ENCODE assay signal across 25 cellular contexts in genomic region chr12:124980098-124980892, GRCh38. TPM values are rescaled to one million over a fixed set of nuclear protein-coding genes. Genes with fewer than 3 reads are reported as not detected.
DNase-seq lines count a peak whose midpoint lies in the region; ATAC-seq, FAIRE-seq and TF ChIP-seq lines count a peak whose summit lies in the region.
"Had no signal": no experiment of that assay in that cellular context is flagged by ENCODE, and none has a peak within 500 bp of the region (broad histone marks: within the 10 kb centered on the region; RNA-seq: fewer than 3 reads in every experiment).

No MANE protein-coding gene starts in this region.

- no CpG with 5 or more reads among the region's 41 CpGs for WGBS in H9 (ENCODE audit: extremely low coverage, insufficient read length, low lambda C conversion rate)
- 95% methylated on average over 30 of the region's 41 CpGs; no CpG with 5 or more reads in 1 of the 2 experiments for WGBS in H1 (ENCODE audit: extremely low coverage in 1 of 2, insufficient coverage in 1 of 2, insufficient read length in 1 of 2, insufficient replicate concordance in 2 of 2, low coverage in 1 of 2, low lambda C conversion rate in 2 of 2, missing lambda C conversion rate in 1 of 2), 2 experiments
- no CpG with 5 or more reads among the region's 41 CpGs for WGBS in neuronal stem cell (ENCODE audit: extremely low coverage in 2 of 2, insufficient read length in 2 of 2, insufficient replicate concordance in 1 of 2), 2 donors

- DNase-seq in D341Med (ENCODE audit: low spot score), result peak; percentile 29
- peak; percentile 30 for DNase-seq in H9
- DNase-seq in H1 (ENCODE audit: low read depth in 1 of 2, low spot score in 2 of 2), result no peak
- no peak for DNase-seq in neuronal stem cell (ENCODE audit: low spot score)
- no peak for DNase-seq in NCI-H187 treated with DMSO at 0.1 percent for 48 hours (lab: John Stamatoyannopoulos, UW)
- DNase-seq in MV-4-11 (lab: John Stamatoyannopoulos, UW), result no peak
- DNase-seq: Caco-2; CD8-positive, alpha-beta T cell; DMS 273 treated with DMSO at 0.1 percent for 48 hours; DMS79; EL; GDM1; HCEC 1CT; KG1; MG63; NCI-H2029 treated with DMSO at 0.1 percent for 48 hours; NCI-H2227 treated with DMSO at 0.1 percent for 48 hours; NCI-H69 had no signal

- CTCF ChIA-PET in H1 (lab: Charles Lee; ENCODE audit: partially characterized antibody), result interaction anchor here (1.4 to 2.5 kb wide), 3 partner anchors 40 to 143 kb away, joined by 3 to 7 read pairs (median 6); no protein-coding TSS in a partner anchor

- H3K79me2 ChIP-seq in H9 (ENCODE audit: insufficient read depth, low read length) (peaks cover 2% of the 10 kb centered on the region; the same call in 1 of the 2 replicates), H1 (ENCODE audit: control insufficient read depth in 1 of 2, insufficient read depth in 2 of 2, low read length in 2 of 2) (no peaks in the 10 kb centered on the region; a peak in 1 of 4 replicates)

- no peak overlapping the region for H3K4me3 Mint-ChIP-seq in H9
- H3K4me3 Mint-ChIP-seq: B cell; CD8-positive, alpha-beta T cell; GM23338 had no signal

- H3K79me1 ChIP-seq in H9 (ENCODE audit: insufficient read depth, low read depth, low read length, poor library complexity, severe bottlenecking) (no peaks in the 10 kb centered on the region), H1 (ENCODE audit: low read depth, low read length) (no peaks in the 10 kb centered on the region; the same call in 1 of the 2 replicates), neuronal stem cell (ENCODE audit: low read depth, low read length) (peaks cover 2% of the 10 kb centered on the region)

- no peak for TF ChIP-seq RAD21 in H1 (IDR thresholded peaks at IDR 0.05 in 1 of 2, conservative IDR thresholded peaks at IDR 0.05 in 1 of 2; ENCODE audit: low read depth in 2 of 2, low read length in 2 of 2)

- H3K27ac Mint-ChIP-seq in H9, result no peak overlapping the region; a peak in 1 of 7 replicates
- H3K27ac Mint-ChIP-seq: B cell, GM23338 had no signal

- H3K36me3 Mint-ChIP-seq in H9 (ENCODE audit: insufficient read depth in 1 of 3, low read depth in 3 of 3), result peaks cover 42 to 85% (median 75%) of the 10 kb centered on the region in 3 experiments; a peak in 6 of 7 replicates

- H3K4ac ChIP-seq in H9 (ENCODE audit: low read depth, low read length), result no peak overlapping the region
- H3K4ac ChIP-seq in H1 (replicated peaks; ENCODE audit: insufficient read length, low read depth, low read length), result no peak overlapping the region
- H3K4ac ChIP-seq in neuronal stem cell (ENCODE audit: low read length), result peak overlapping the region; percentile 66

- H4K5ac ChIP-seq in H9 (ENCODE audit: insufficient read length, low read depth, low read length) (no peak overlapping the region), H1 (ENCODE audit: insufficient read length, low read depth, low read length) (no peak overlapping the region)

- H3K4me3 ChIP-seq in H1 (ENCODE audit: extremely low read depth in 1 of 4, insufficient read depth in 2 of 4, low read depth in 3 of 4, low read length in 4 of 4), result no peak overlapping the region
- H3K4me3 ChIP-seq in neuronal stem cell (ENCODE audit: low read length in 2 of 2), result no peak overlapping the region
- H3K4me3 ChIP-seq: GM12878, GM23338, MG63, SJSA1 had no signal

- H3K23ac ChIP-seq in H9 (ENCODE audit: insufficient read length, low read depth, low read length), result no peak overlapping the region
- no peak overlapping the region for H3K23ac ChIP-seq in H1 (ENCODE audit: insufficient read length)
- peak overlapping the region; percentile 31 for H3K23ac ChIP-seq in neuronal stem cell (ENCODE audit: low read depth, low read length, poor library complexity)

- H2AK5ac ChIP-seq in H9 (ENCODE audit: insufficient read length, low read length), result no peak overlapping the region
- H2AK5ac ChIP-seq in H1 (ENCODE audit: low read depth, low read length), result no peak overlapping the region
- H2AK5ac ChIP-seq in neuronal stem cell (ENCODE audit: low read depth, low read length), result no peak overlapping the region

- H3K14ac ChIP-seq in H9 (ENCODE audit: insufficient read depth, low read length) (no peak overlapping the region), H1 (ENCODE audit: insufficient read length) (no peak overlapping the region), neuronal stem cell (ENCODE audit: low read length) (no peak overlapping the region)

- H2BK120ac ChIP-seq in H9 (ENCODE audit: low read depth, low read length, poor library complexity, severe bottlenecking), result no peak overlapping the region
- H2BK120ac ChIP-seq in H1 (replicated peaks; ENCODE audit: low read depth, low read length), result no peak overlapping the region
- H2BK120ac ChIP-seq in neuronal stem cell (ENCODE audit: low read depth, low read length), result no peak overlapping the region

- H3K9me3 ChIP-seq in H9 (ENCODE audit: control insufficient read depth, low read depth, low read length) (no peaks in the 10 kb centered on the region), H1 (ENCODE audit: insufficient read depth in 2 of 2, low read depth in 1 of 2, low read length in 1 of 2) (no peaks in the 10 kb centered on the region), neuronal stem cell (replicated peaks in 1 of 2; ENCODE audit: control insufficient read depth in 2 of 2, insufficient read depth in 1 of 2, low read depth in 1 of 2, low read length in 2 of 2) (peaks cover 0 to 2% of the 10 kb centered on the region in 2 donors)
- H3K9me3 ChIP-seq: Caco-2, MG63, SJSA1 had no signal

- H3K27me3 Mint-ChIP-seq in H9 (ENCODE audit: low read depth), result no peaks in the 10 kb centered on the region
- H3K27me3 Mint-ChIP-seq: B cell had no signal

- H3K9ac ChIP-seq in H9 (ENCODE audit: extremely low read depth, insufficient read length, low read length) (no peak overlapping the region), H1 (replicated peaks in 1 of 4; ENCODE audit: extremely low read depth in 1 of 4, low read depth in 3 of 4, low read length in 3 of 4) (no peak overlapping the region), neuronal stem cell (ENCODE audit: low read depth, low read length, poor library complexity) (no peak overlapping the region)

- H2BK15ac ChIP-seq in H9 (ENCODE audit: low read depth, low read length) (no peak overlapping the region), H1 (ENCODE audit: low read length) (no peak overlapping the region), neuronal stem cell (ENCODE audit: low read length) (no peak overlapping the region)

- H3K27ac ChIP-seq in H9 (ENCODE audit: insufficient read length, low read depth, low read length) (no peak overlapping the region), H1 (ENCODE audit: low read depth, low read length) (no peak overlapping the region), neuronal stem cell (replicated peaks; ENCODE audit: low read length) (no peak overlapping the region)
- H3K27ac ChIP-seq: C4-2B, SJSA1 had no signal

- ATAC-seq in HG02981 (IDR thresholded peaks at IDR 0.05; ENCODE audit: unreplicated experiment), result no peak
- ATAC-seq: CD8-positive, alpha-beta T cell had no signal

- H3K23me2 ChIP-seq in H9 (ENCODE audit: insufficient read length, low read depth, low read length, poor library complexity, severe bottlenecking) (no peaks in the 10 kb centered on the region), H1 (ENCODE audit: low read depth, low read length) (no peaks in the 10 kb centered on the region)

- TF ChIP-seq EP300 in H1 (IDR thresholded peaks at IDR 0.05; ENCODE audit: borderline replicate concordance in 1 of 2, low read depth in 2 of 2, low read length in 2 of 2), result no peak

- no peak overlapping the region for H2BK20ac ChIP-seq in H9 (ENCODE audit: low read depth, low read length, poor library complexity, severe bottlenecking)
- no peak overlapping the region for H2BK20ac ChIP-seq in H1 (ENCODE audit: low read length)

- H2BK5ac ChIP-seq in H9 (ENCODE audit: insufficient read length, low read length) (no peak overlapping the region), H1 (ENCODE audit: low read depth, low read length) (no peak overlapping the region), neuronal stem cell (ENCODE audit: low read length) (no peak overlapping the region)

- no peaks in the 10 kb centered on the region for H3K9me3 Mint-ChIP-seq in H9
- H3K9me3 Mint-ChIP-seq: CD8-positive, alpha-beta T cell; GM23338 had no signal

- POLR2A ChIA-PET in H1 (lab: Charles Lee; ENCODE audit: partially characterized antibody), result interaction anchor here (1.1 to 2.1 kb wide), 4 partner anchors 11 to 88 kb away, joined by 3 to 8 read pairs (median 4); no protein-coding TSS in a partner anchor

- H4K20me1 ChIP-seq in H9 (ENCODE audit: control insufficient read depth, insufficient read depth, insufficient read length), result no peaks in the 10 kb centered on the region
- H4K20me1 ChIP-seq in H1 (replicated peaks in 1 of 2; ENCODE audit: control insufficient read depth in 1 of 2, insufficient read depth in 2 of 2, low read length in 2 of 2), result peaks cover 3 to 12% of the 10 kb centered on the region in 2 experiments

- H3K18ac ChIP-seq in H9 (ENCODE audit: insufficient read length, low read depth, low read length) (no peak overlapping the region), H1 (ENCODE audit: extremely low read depth, low read length) (no peak overlapping the region), neuronal stem cell (ENCODE audit: low read length) (no peak overlapping the region)

- no peak overlapping the region for H3K56ac ChIP-seq in H9 (ENCODE audit: insufficient read length, low read depth, low read length)
- no peak overlapping the region for H3K56ac ChIP-seq in H1 (replicated peaks; ENCODE audit: insufficient read length, low read depth, low read length)

- H3T11ph ChIP-seq in H9 (ENCODE audit: low read length), result no peak overlapping the region

- no peak for TF ChIP-seq POLR2A in H1 (IDR thresholded peaks at IDR 0.05; ENCODE audit: control extremely low read depth in 1 of 2, low read depth in 2 of 2, low read length in 2 of 2)

- FAIRE-seq in H1 (lab: Jason Lieb, UNC), result no peak
- FAIRE-seq: RCC 7860 had no signal

- peaks cover 38 to 69% (median 55%) of the 10 kb centered on the region in 4 experiments for H3K36me3 ChIP-seq in H1 (ENCODE audit: control insufficient read depth in 2 of 4, insufficient read depth in 4 of 4, low read length in 3 of 4)
- H3K36me3 ChIP-seq in neuronal stem cell (replicated peaks in 1 of 2; ENCODE audit: control insufficient read depth in 2 of 2, insufficient read depth in 2 of 2, low read length in 2 of 2), result peaks cover 43 to 85% of the 10 kb centered on the region in 2 donors

- H4K8ac ChIP-seq in H9 (replicated peaks; ENCODE audit: insufficient read length, low read depth, low read length) (no peak overlapping the region), H1 (ENCODE audit: extremely low read depth, insufficient read depth, low read length) (no peak overlapping the region), neuronal stem cell (ENCODE audit: low read depth, low read length) (no peak overlapping the region)

- no peak overlapping the region for H2BK12ac ChIP-seq in H9 (ENCODE audit: insufficient read length, low read depth, low read length)
- no peak overlapping the region for H2BK12ac ChIP-seq in H1 (ENCODE audit: low read depth, low read length)
- no peak overlapping the region for H2BK12ac ChIP-seq in neuronal stem cell (ENCODE audit: low read length)

- H3K4me1 Mint-ChIP-seq in H9, result no peaks in the 10 kb centered on the region
- H3K4me1 Mint-ChIP-seq: GM23338 had no signal

- TF ChIP-seq CTCF in H9 (conservative IDR thresholded peaks at IDR 0.05) (no peak), H1 (IDR thresholded peaks at IDR 0.05; ENCODE audit: control extremely low read depth in 1 of 3, insufficient read depth in 1 of 3, low read depth in 1 of 3, low read length in 3 of 3) (no peak)

- H2AFZ ChIP-seq in H9 (ENCODE audit: low read length) (no peak overlapping the region), H1 (ENCODE audit: low read length) (no peak overlapping the region), neuronal stem cell (ENCODE audit: low read length) (no peak overlapping the region)
- H2AFZ ChIP-seq: GM23338 had no signal

- no peak overlapping the region for H4K91ac ChIP-seq in H9 (ENCODE audit: insufficient read length, low read depth, low read length)
- H4K91ac ChIP-seq in H1 (replicated peaks; ENCODE audit: insufficient read length, low read length), result no peak overlapping the region
- H4K91ac ChIP-seq in neuronal stem cell (ENCODE audit: low read depth, low read length, poor library complexity), result no peak overlapping the region

- H3K27me3 ChIP-seq in H9 (ENCODE audit: insufficient read depth, low read length) (no peaks in the 10 kb centered on the region), H1 (replicated peaks in 1 of 4; ENCODE audit: control insufficient read depth in 3 of 4, extremely low read depth in 1 of 4, insufficient read depth in 3 of 4, low read length in 3 of 4) (no peaks in the 10 kb centered on the region), neuronal stem cell (ENCODE audit: control insufficient read depth in 3 of 3, insufficient read depth in 3 of 3, low read depth in 1 of 3, low read length in 3 of 3) (no peaks in the 10 kb centered on the region)
- H3K27me3 ChIP-seq: MG63, SJSA1 had no signal

- H3K4me1 ChIP-seq in H9 (ENCODE audit: insufficient read depth, low read length) (no peaks in the 10 kb centered on the region), H1 (replicated peaks in 1 of 4; ENCODE audit: control insufficient read depth in 3 of 4, insufficient read depth in 4 of 4, low read length in 3 of 4) (no peaks in the 10 kb centered on the region), neuronal stem cell (ENCODE audit: control insufficient read depth in 2 of 2, insufficient read depth in 1 of 2, low read depth in 1 of 2, low read length in 2 of 2) (no peaks in the 10 kb centered on the region)
- H3K4me1 ChIP-seq: Caco-2, SJSA1 had no signal

- H3K4me2 ChIP-seq in H9 (ENCODE audit: insufficient read depth, insufficient read length, low read length), result no peak overlapping the region
- H3K4me2 ChIP-seq in H1 (ENCODE audit: insufficient read depth in 1 of 2, low read depth in 2 of 2, low read length in 2 of 2), result no peak overlapping the region
- H3K4me2 ChIP-seq in neuronal stem cell (ENCODE audit: insufficient read depth, low read length, poor library complexity, severe bottlenecking), result no peak overlapping the region
- H3K4me2 ChIP-seq: GM23338 had no signal

RNA-seq across cellular contexts. Expression of gene DHX37, which starts 8.6 kb away (rescaled TPM):
- total RNA-seq in H9 (2021), result 56.7 and 59.0 TPM in 2 replicates
- total RNA-seq in H1 (2021; fragmentation: NEBNext Ultra II Directional; extraction: Animal tissue kit (Norgen Biotek cat#: 25700)), result 46.2 and 47.3 TPM in 2 replicates
- polyA plus RNA-seq in H1 (2011; rRNA removed), result 17.0 and 30.5 TPM in 2 replicates
- 18.7 TPM for polyA plus RNA-seq in H1 (2011; cell fraction: cytosol; rRNA removed)
- polyA plus RNA-seq in H1 (2011; cell fraction: nucleus; rRNA removed), result 50.5 TPM
- polyA plus RNA-seq in H1 (2012, experiment 1 of 2), result 26.1 to 33.7 TPM (median 30.3 TPM) in 4 replicates
- polyA plus RNA-seq in H1 (2012, experiment 2 of 2), result 33.1 TPM
- 17.9 TPM for polyA plus RNA-seq in H1 (2013, experiment 1 of 2)
- 16.1 TPM for polyA plus RNA-seq in H1 (2013, experiment 2 of 2)
- 22.0 and 23.8 TPM in 2 replicates for polyA minus RNA-seq in H1 (2011; rRNA and poly(A)+ RNA removed)
- polyA minus RNA-seq in H1 (2011; cell fraction: cytosol; rRNA and poly(A)+ RNA removed), result 22.6 TPM
- polyA minus RNA-seq in H1 (2011; cell fraction: nucleus; rRNA and poly(A)+ RNA removed), result 29.6 TPM
- 5.1 TPM for polyA plus RNA-seq in neuronal stem cell (2013, experiment 1 of 2)
- polyA plus RNA-seq in neuronal stem cell (2013, experiment 2 of 2), result 5.0 TPM

RNA-seq across cellular contexts. Expression of gene BRI3BP, which starts 13.2 kb away (rescaled TPM):
- 10.5 and 11.3 TPM in 2 replicates for total RNA-seq in H9 (2021)
- total RNA-seq in H1 (2021; fragmentation: NEBNext Ultra II Directional; extraction: Animal tissue kit (Norgen Biotek cat#: 25700)), result 13.4 and 14.2 TPM in 2 replicates
- polyA plus RNA-seq in H1 (2011; rRNA removed), result 5.0 and 5.4 TPM in 2 replicates
- 4.6 TPM for polyA plus RNA-seq in H1 (2011; cell fraction: cytosol; rRNA removed)
- polyA plus RNA-seq in H1 (2011; cell fraction: nucleus; rRNA removed), result 3.0 TPM
- 5.2 to 6.8 TPM (median 5.7 TPM) in 4 replicates for polyA plus RNA-seq in H1 (2012, experiment 1 of 2)
- 2.8 TPM for polyA plus RNA-seq in H1 (2012, experiment 2 of 2)
- polyA plus RNA-seq in H1 (2013, experiment 1 of 2), result 11.2 TPM
- polyA plus RNA-seq in H1 (2013, experiment 2 of 2), result 12.8 TPM
- polyA minus RNA-seq in H1 (2011; rRNA and poly(A)+ RNA removed), result 7.6 and 9.6 TPM in 2 replicates
- polyA minus RNA-seq in H1 (2011; cell fraction: cytosol; rRNA and poly(A)+ RNA removed), result 6.7 TPM
- polyA minus RNA-seq in H1 (2011; cell fraction: nucleus; rRNA and poly(A)+ RNA removed), result 5.4 TPM
- 4.2 TPM for polyA plus RNA-seq in neuronal stem cell (2013, experiment 1 of 2)
- polyA plus RNA-seq in neuronal stem cell (2013, experiment 2 of 2), result 4.2 TPM

Comparison
In these comparisons a context has a peak if more than half of its experiments do, and no peak if none do; other contexts are left out.
1. DNase-seq: peak in D341Med (single experiment) and H9 (single experiment); none in H1 (0 of 2), neuronal stem cell (single experiment), NCI-H187 treated with DMSO at 0.1 percent for 48 hours (single experiment) and MV-4-11 (single experiment).